ENCODE assay signal across 1 cellular context in the genomic region with DNA sequence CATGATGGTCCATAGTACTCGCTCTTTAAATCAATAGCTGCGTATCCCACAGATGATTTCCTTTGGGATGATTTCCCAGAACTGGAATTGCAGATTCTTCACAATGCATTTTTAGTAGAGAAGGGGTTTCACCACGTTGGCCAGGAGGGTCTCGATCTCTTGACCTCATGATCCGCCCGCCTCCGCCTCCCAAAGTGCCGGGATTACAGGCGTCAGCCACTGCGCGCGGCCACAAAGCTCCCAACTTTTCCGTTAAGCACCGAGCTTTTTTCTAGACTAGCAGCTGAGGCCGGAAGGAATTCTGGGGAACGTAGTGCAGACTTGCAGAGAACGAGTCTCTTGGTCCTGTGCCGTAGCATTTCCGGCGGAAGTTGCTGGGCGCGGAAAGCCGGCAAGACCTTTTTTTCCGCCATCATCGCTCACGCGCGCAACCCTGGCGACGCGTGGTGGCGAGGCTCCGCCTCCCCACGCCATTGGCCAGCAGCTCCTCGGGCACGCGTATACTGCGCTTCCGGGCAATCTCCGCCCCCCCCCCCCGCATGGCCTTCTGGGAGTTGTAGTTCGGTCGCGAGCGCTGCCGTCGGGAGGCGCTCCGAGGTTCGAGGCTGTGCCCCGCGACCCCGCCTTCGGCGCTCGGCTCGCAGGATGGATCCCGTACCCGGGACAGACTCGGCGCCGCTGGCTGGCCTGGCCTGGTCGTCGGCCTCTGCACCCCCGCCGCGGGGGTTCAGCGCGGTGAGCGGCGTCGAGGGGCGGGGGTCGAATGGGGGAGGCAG.
TF ChIP-seq lines count a peak whose summit lies in the region.

A gene (plus strand): TSS at position 557 of the 776 bp plus-strand sequence. CDS start 89 bp downstream, at position 646.

TF ChIP-seq in HepG2, 621 proteins besides CTCF, POLR2A, EP300 and RAD21 (continued from another document and continues in another):
- TF ChIP-seq, protein P1, sequence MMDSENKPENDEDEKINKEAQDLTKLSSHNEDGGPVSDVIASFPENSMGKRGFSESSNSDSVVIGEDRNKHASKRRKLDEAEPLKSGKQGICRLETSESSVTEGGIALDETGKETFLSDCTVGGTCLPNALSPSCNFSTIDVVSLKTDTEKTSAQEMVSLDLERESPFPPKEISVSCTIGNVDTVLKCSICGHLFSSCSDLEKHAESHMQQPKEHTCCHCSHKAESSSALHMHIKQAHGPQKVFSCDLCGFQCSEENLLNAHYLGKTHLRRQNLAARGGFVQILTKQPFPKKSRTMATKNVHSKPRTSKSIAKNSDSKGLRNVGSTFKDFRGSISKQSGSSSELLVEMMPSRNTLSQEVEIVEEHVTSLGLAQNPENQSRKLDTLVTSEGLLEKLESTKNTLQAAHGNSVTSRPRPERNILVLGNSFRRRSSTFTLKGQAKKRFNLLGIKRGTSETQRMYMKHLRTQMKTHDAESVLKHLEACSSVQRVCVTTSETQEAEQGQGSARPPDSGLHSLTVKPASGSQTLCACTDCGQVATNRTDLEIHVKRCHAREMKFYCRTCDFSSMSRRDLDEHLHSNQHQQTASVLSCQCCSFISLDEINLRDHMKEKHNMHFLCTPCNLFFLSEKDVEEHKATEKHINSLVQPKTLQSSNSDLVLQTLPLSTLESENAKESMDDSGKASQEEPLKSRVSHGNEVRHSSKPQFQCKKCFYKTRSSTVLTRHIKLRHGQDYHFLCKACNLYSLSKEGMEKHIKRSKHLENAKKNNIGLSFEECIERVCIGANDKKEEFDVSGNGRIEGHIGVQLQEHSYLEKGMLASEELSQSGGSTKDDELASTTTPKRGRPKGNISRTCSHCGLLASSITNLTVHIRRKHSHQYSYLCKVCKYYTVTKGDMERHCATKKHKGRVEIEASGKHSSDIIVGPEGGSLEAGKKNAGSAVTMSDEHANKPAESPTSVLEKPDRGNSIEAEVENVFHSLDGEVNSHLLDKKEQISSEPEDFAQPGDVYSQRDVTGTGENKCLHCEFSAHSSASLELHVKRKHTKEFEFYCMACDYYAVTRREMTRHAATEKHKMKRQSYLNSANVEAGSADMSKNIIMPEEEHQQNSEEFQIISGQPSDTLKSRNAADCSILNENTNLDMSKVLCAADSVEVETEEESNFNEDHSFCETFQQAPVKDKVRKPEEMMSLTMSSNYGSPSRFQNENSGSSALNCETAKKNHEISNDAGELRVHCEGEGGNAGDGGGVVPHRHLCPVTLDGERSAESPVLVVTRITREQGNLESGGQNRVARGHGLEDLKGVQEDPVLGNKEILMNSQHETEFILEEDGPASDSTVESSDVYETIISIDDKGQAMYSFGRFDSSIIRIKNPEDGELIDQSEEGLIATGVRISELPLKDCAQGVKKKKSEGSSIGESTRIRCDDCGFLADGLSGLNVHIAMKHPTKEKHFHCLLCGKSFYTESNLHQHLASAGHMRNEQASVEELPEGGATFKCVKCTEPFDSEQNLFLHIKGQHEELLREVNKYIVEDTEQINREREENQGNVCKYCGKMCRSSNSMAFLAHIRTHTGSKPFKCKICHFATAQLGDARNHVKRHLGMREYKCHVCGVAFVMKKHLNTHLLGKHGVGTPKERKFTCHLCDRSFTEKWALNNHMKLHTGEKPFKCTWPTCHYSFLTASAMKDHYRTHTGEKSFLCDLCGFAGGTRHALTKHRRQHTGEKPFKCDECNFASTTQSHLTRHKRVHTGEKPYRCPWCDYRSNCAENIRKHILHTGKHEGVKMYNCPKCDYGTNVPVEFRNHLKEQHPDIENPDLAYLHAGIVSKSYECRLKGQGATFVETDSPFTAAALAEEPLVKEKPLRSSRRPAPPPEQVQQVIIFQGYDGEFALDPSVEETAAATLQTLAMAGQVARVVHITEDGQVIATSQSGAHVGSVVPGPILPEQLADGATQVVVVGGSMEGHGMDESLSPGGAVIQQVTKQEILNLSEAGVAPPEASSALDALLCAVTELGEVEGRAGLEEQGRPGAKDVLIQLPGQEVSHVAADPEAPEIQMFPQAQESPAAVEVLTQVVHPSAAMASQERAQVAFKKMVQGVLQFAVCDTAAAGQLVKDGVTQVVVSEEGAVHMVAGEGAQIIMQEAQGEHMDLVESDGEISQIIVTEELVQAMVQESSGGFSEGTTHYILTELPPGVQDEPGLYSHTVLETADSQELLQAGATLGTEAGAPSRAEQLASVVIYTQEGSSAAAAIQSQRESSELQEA (CRISPR knock-in tag; IDR thresholded peaks at IDR 0.05; ENCODE audit: not compliant biosample characterization), result peak; percentile 48
- TF ChIP-seq, protein P2, sequence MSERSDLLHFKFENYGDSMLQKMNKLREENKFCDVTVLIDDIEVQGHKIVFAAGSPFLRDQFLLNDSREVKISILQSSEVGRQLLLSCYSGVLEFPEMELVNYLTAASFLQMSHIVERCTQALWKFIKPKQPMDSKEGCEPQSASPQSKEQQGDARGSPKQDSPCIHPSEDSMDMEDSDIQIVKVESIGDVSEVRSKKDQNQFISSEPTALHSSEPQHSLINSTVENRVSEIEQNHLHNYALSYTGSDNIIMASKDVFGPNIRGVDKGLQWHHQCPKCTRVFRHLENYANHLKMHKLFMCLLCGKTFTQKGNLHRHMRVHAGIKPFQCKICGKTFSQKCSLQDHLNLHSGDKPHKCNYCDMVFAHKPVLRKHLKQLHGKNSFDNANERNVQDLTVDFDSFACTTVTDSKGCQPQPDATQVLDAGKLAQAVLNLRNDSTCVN (CRISPR knock-in tag; IDR thresholded peaks at IDR 0.05; ENCODE audit: borderline replicate concordance), result peak; percentile 95
- no peak for TF ChIP-seq STAT5B (CRISPR knock-in tag; IDR thresholded peaks at IDR 0.05)
- TF ChIP-seq, protein P3, sequence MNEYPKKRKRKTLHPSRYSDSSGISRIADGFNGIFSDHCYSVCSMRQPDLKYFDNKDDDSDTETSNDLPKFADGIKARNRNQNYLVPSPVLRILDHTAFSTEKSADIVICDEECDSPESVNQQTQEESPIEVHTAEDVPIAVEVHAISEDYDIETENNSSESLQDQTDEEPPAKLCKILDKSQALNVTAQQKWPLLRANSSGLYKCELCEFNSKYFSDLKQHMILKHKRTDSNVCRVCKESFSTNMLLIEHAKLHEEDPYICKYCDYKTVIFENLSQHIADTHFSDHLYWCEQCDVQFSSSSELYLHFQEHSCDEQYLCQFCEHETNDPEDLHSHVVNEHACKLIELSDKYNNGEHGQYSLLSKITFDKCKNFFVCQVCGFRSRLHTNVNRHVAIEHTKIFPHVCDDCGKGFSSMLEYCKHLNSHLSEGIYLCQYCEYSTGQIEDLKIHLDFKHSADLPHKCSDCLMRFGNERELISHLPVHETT (CRISPR knock-in tag; conservative IDR thresholded peaks at IDR 0.05), result peak; percentile 89
- TF ChIP-seq PHF5A (CRISPR knock-in tag; IDR thresholded peaks at IDR 0.05; ENCODE audit: low read depth, unreplicated experiment), result peak; percentile 36
- TF ChIP-seq NFKBIZ (CRISPR knock-in tag; IDR thresholded peaks at IDR 0.05), result no peak
- no peak for TF ChIP-seq SNAI1 (CRISPR knock-in tag; IDR thresholded peaks at IDR 0.05; ENCODE audit: borderline replicate concordance)
- TF ChIP-seq EHMT2 (IDR thresholded peaks at IDR 0.05; ENCODE audit: borderline replicate concordance, low read depth, low read length), result no peak
- no peak for TF ChIP-seq CENPX (CRISPR knock-in tag; IDR thresholded peaks at IDR 0.05)
- no peak for TF ChIP-seq ESRRA (CRISPR knock-in tag; IDR thresholded peaks at IDR 0.05; ENCODE audit: low read depth)
- no peak for TF ChIP-seq NFE2L2 (IDR thresholded peaks at IDR 0.05; ENCODE audit: low read length)
- TF ChIP-seq GTF3A (CRISPR knock-in tag; conservative IDR thresholded peaks at IDR 0.05), result no peak; the same call in 1 of the 2 replicates
- no peak; the same call in 1 of the 2 replicates for TF ChIP-seq FOXC1 (CRISPR knock-in tag; IDR thresholded peaks at IDR 0.05; ENCODE audit: borderline replicate concordance)
- no peak for TF ChIP-seq ZNF136 (CRISPR knock-in tag; IDR thresholded peaks at IDR 0.05; ENCODE audit: low read depth)
- TF ChIP-seq ZNF615 (CRISPR knock-in tag; IDR thresholded peaks at IDR 0.05; ENCODE audit: borderline replicate concordance), result 0 out of 2 replicates have a peak, but pooled peaks have one; percentile 6
- TF ChIP-seq RORA (CRISPR knock-in tag; IDR thresholded peaks at IDR 0.05), result no peak
- 0 out of 2 replicates have a peak, but pooled peaks have one; percentile 18 for TF ChIP-seq MIER2 (CRISPR knock-in tag; IDR thresholded peaks at IDR 0.05)
- peak; percentile 79 for TF ChIP-seq SP2 (CRISPR knock-in tag; IDR thresholded peaks at IDR 0.05)
- TF ChIP-seq KMT2A (CRISPR knock-in tag; IDR thresholded peaks at IDR 0.05), result no peak
- TF ChIP-seq ZNF33B (CRISPR knock-in tag; IDR thresholded peaks at IDR 0.05), result 0 out of 2 replicates have a peak, but pooled peaks have one; percentile 3
- no peak for TF ChIP-seq HNRNPUL1 (IDR thresholded peaks at IDR 0.05; ENCODE audit: low read depth, low read length)
- 0 out of 2 replicates have a peak, but pooled peaks have one; percentile 72 for TF ChIP-seq ZNF124 (CRISPR knock-in tag; IDR thresholded peaks at IDR 0.05)
- TF ChIP-seq ZNF263 (CRISPR knock-in tag; IDR thresholded peaks at IDR 0.05), result no peak
- peak; percentile 81 for TF ChIP-seq SP4 (CRISPR knock-in tag; IDR thresholded peaks at IDR 0.05)
- no peak for TF ChIP-seq RELA (CRISPR knock-in tag; IDR thresholded peaks at IDR 0.05)
- TF ChIP-seq ZNF572 (CRISPR knock-in tag; IDR thresholded peaks at IDR 0.05), result no peak
- TF ChIP-seq DR1 (CRISPR knock-in tag; IDR thresholded peaks at IDR 0.05), result no peak
- TF ChIP-seq ZNF12 (CRISPR knock-in tag; IDR thresholded peaks at IDR 0.05), result no peak; the same call in 1 of the 2 replicates
- TF ChIP-seq NAIF1 (CRISPR knock-in tag; IDR thresholded peaks at IDR 0.05; ENCODE audit: borderline replicate concordance), result no peak; the same call in 1 of the 2 replicates
- peak; percentile 13; the same call in 1 of the 2 replicates for TF ChIP-seq NCOR1 (IDR thresholded peaks at IDR 0.05; ENCODE audit: borderline replicate concordance, low read length)
- TF ChIP-seq CREB1 (IDR thresholded peaks at IDR 0.05), result peak; percentile 90
- peak; percentile 88 for TF ChIP-seq CREB1 (CRISPR knock-in tag; IDR thresholded peaks at IDR 0.05)
- no peak for TF ChIP-seq HNRNPL (IDR thresholded peaks at IDR 0.05; ENCODE audit: low read depth, low read length)
- no peak for TF ChIP-seq ZNF75D (CRISPR knock-in tag; IDR thresholded peaks at IDR 0.05; ENCODE audit: borderline replicate concordance)
- TF ChIP-seq FIP1L1 (IDR thresholded peaks at IDR 0.05; ENCODE audit: borderline replicate concordance, insufficient read depth, low read depth, low read length), result no peak
- TF ChIP-seq ZNF557 (CRISPR knock-in tag; IDR thresholded peaks at IDR 0.05), result no peak
- TF ChIP-seq, protein P4, sequence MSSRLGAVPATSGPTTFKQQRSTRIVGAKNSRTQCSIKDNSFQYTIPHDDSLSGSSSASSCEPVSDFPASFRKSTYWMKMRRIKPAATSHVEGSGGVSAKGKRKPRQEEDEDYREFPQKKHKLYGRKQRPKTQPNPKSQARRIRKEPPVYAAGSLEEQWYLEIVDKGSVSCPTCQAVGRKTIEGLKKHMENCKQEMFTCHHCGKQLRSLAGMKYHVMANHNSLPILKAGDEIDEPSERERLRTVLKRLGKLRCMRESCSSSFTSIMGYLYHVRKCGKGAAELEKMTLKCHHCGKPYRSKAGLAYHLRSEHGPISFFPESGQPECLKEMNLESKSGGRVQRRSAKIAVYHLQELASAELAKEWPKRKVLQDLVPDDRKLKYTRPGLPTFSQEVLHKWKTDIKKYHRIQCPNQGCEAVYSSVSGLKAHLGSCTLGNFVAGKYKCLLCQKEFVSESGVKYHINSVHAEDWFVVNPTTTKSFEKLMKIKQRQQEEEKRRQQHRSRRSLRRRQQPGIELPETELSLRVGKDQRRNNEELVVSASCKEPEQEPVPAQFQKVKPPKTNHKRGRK (CRISPR knock-in tag; IDR thresholded peaks at IDR 0.05), result no peak
- TF ChIP-seq, protein P5, sequence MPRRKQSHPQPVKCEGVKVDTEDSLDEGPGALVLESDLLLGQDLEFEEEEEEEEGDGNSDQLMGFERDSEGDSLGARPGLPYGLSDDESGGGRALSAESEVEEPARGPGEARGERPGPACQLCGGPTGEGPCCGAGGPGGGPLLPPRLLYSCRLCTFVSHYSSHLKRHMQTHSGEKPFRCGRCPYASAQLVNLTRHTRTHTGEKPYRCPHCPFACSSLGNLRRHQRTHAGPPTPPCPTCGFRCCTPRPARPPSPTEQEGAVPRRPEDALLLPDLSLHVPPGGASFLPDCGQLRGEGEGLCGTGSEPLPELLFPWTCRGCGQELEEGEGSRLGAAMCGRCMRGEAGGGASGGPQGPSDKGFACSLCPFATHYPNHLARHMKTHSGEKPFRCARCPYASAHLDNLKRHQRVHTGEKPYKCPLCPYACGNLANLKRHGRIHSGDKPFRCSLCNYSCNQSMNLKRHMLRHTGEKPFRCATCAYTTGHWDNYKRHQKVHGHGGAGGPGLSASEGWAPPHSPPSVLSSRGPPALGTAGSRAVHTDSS (CRISPR knock-in tag; conservative IDR thresholded peaks at IDR 0.05), result no peak
- TF ChIP-seq TAF1 (CRISPR knock-in tag; IDR thresholded peaks at IDR 0.05), result peak; percentile 59
- no peak for TF ChIP-seq SMARCC2 (IDR thresholded peaks at IDR 0.05)
- TF ChIP-seq, protein P6, sequence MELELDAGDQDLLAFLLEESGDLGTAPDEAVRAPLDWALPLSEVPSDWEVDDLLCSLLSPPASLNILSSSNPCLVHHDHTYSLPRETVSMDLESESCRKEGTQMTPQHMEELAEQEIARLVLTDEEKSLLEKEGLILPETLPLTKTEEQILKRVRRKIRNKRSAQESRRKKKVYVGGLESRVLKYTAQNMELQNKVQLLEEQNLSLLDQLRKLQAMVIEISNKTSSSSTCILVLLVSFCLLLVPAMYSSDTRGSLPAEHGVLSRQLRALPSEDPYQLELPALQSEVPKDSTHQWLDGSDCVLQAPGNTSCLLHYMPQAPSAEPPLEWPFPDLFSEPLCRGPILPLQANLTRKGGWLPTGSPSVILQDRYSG (CRISPR knock-in tag; IDR thresholded peaks at IDR 0.05), result no peak
- no peak for TF ChIP-seq IKZF1 (IDR thresholded peaks at IDR 0.05)
- no peak; the same call in 1 of the 2 replicates for TF ChIP-seq HOXA5 (CRISPR knock-in tag; IDR thresholded peaks at IDR 0.05)
- TF ChIP-seq NR1H2 (CRISPR knock-in tag; IDR thresholded peaks at IDR 0.05; ENCODE audit: borderline replicate concordance, low read depth), result no peak
- no peak for TF ChIP-seq ZBTB7B (CRISPR knock-in tag; IDR thresholded peaks at IDR 0.05)
- TF ChIP-seq, protein P7, sequence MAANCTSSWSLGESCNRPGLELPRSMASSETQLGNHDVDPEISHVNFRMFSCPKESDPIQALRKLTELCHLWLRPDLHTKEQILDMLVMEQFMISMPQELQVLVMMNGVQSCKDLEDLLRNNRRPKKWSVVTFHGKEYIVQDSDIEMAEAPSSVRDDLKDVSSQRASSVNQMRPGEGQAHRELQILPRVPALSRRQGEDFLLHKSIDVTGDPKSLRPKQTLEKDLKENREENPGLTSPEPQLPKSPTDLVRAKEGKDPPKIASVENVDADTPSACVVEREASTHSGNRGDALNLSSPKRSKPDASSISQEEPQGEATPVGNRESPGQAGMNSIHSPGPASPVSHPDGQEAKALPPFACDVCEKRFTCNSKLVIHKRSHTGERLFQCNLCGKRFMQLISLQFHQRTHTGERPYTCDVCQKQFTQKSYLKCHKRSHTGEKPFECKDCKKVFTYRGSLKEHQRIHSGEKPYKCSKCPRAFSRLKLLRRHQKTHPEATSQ (CRISPR knock-in tag; IDR thresholded peaks at IDR 0.05; ENCODE audit: borderline replicate concordance), result 0 out of 2 replicates have a peak, but pooled peaks have one; percentile 42
- TF ChIP-seq, protein P8, sequence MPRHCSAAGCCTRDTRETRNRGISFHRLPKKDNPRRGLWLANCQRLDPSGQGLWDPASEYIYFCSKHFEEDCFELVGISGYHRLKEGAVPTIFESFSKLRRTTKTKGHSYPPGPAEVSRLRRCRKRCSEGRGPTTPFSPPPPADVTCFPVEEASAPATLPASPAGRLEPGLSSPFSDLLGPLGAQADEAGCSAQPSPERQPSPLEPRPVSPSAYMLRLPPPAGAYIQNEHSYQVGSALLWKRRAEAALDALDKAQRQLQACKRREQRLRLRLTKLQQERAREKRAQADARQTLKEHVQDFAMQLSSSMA (CRISPR knock-in tag; IDR thresholded peaks at IDR 0.05), result no peak
